20 cellular contexts compared by ENCODE assay signal in genomic region chr9:99319048-99319447, GRCh38.
DNase-seq lines count a peak whose midpoint lies in the region; ATAC-seq, FAIRE-seq and TF ChIP-seq lines count a peak whose summit lies in the region.
"Had no signal": no experiment of that assay in that cellular context is flagged by ENCODE, and none has a peak within 500 bp of the region (broad histone marks: within the 10 kb centered on the region; RNA-seq: fewer than 3 reads in every experiment).

No MANE protein-coding gene starts in this region.

- no peaks in the 10 kb centered on the region for H3K36me3 ChIP-seq in bronchial epithelial cell (ENCODE audit: control insufficient read depth, insufficient read depth, low read length)
- no peaks in the 10 kb centered on the region for H3K36me3 ChIP-seq in esophagus muscularis mucosa
- no peaks in the 10 kb centered on the region for H3K36me3 ChIP-seq in gastrocnemius medialis
- H3K36me3 ChIP-seq: BLaER1 treated with 17β-estradiol and CSF1 and Interleukin-3, amounts not matched to agents 10 nM and 100 nM had no signal

- TF ChIP-seq POLR2A in esophagus muscularis mucosa (IDR thresholded peaks at IDR 0.05; ENCODE audit: low read depth), result no peak
- no peak for TF ChIP-seq POLR2A in gastrocnemius medialis (IDR thresholded peaks at IDR 0.05)

- H3K4me3 ChIP-seq in bronchial epithelial cell (ENCODE audit: low read depth, low read length) (no peak overlapping the region), esophagus muscularis mucosa (no peak overlapping the region), gastrocnemius medialis (no peak overlapping the region)
- H3K4me3 ChIP-seq: A549; BLaER1 treated with 17β-estradiol and CSF1 and Interleukin-3, amounts not matched to agents 10 nM and 100 nM had no signal

- TF ChIP-seq EP300 in esophagus muscularis mucosa (IDR thresholded peaks at IDR 0.05), result no peak

- no peak overlapping the region for H3K27ac ChIP-seq in esophagus muscularis mucosa (replicated peaks in 1 of 4)
- H3K27ac ChIP-seq in gastrocnemius medialis, result peak overlapping the region in 1 of 4 donors; percentile 40
- H3K27ac ChIP-seq: 22Rv1; A549; BLaER1 treated with 17β-estradiol and CSF1 and Interleukin-3, amounts not matched to agents 10 nM and 100 nM; C4-2B had no signal

- WGBS in esophagus muscularis mucosa, result 93% methylated on average over 1 of the region's 1 CpG

- FAIRE-seq in bronchial epithelial cell (lab: Jason Lieb, UNC), result peak; percentile 81
- FAIRE-seq: A549, D721Med, G401.6, GM12891, GM19239 had no signal

- no peaks in the 10 kb centered on the region for H3K9me3 ChIP-seq in esophagus muscularis mucosa
- no peaks in the 10 kb centered on the region for H3K9me3 ChIP-seq in gastrocnemius medialis
- H3K9me3 ChIP-seq: A549; BLaER1 treated with 17β-estradiol and CSF1 and Interleukin-3, amounts not matched to agents 10 nM and 100 nM; Caco-2 had no signal

- no peaks in the 10 kb centered on the region for H3K4me1 ChIP-seq in esophagus muscularis mucosa
- no peaks in the 10 kb centered on the region for H3K4me1 ChIP-seq in gastrocnemius medialis
- H3K4me1 ChIP-seq: A549; BLaER1 treated with 17β-estradiol and CSF1 and Interleukin-3, amounts not matched to agents 10 nM and 100 nM; Caco-2 had no signal

- H3K27me3 ChIP-seq in bronchial epithelial cell (ENCODE audit: control insufficient read depth, insufficient read depth, low read length) (peaks cover 2% of the 10 kb centered on the region), esophagus muscularis mucosa (peaks cover 0 to 17% (median 0%) of the 10 kb centered on the region in 4 donors), gastrocnemius medialis (no peaks in the 10 kb centered on the region)
- H3K27me3 ChIP-seq: BLaER1 treated with 17β-estradiol and CSF1 and Interleukin-3, amounts not matched to agents 10 nM and 100 nM had no signal

- TF ChIP-seq CTCF in bronchial epithelial cell (IDR thresholded peaks at IDR 0.05; ENCODE audit: insufficient read depth, low read length, severe bottlenecking) (no peak), esophagus muscularis mucosa (IDR thresholded peaks at IDR 0.05) (no peak), gastrocnemius medialis (IDR thresholded peaks at IDR 0.05 in 4 of 5, conservative IDR thresholded peaks at IDR 0.05 in 1 of 5) (no peak)

- intact Hi-C loops in esophagus muscularis mucosa (cut with DNase I) (no loop called here), gastrocnemius medialis (cut with DNase I; ENCODE audit: low total_unique reads) (no loop called here)

- in situ Hi-C loops in gastrocnemius medialis (cut with MboI; ENCODE audit: low sequenced_read_pairs in 4 of 4), result no loop called here

- ATAC-seq in gastrocnemius medialis (peak; percentile 92 to 93), HG02885 (IDR thresholded peaks at IDR 0.05; ENCODE audit: poor library complexity, unreplicated experiment) (no peak)
- ATAC-seq: A549; CD8-positive, alpha-beta T cell had no signal

- DNase-seq in bronchial epithelial cell (ENCODE audit: low read depth) (no peak), esophagus muscularis mucosa (ENCODE audit: extremely low spot score) (peak; percentile 62), gastrocnemius medialis (peak in 1 of 2 donors; percentile 30), H4 (ENCODE audit: low spot score) (no peak)
- DNase-seq: AML-193; Caco-2; Calu3; CD4-positive, alpha-beta T cell; CD8-positive, alpha-beta T cell; DMS79 treated with DMSO at 0.1 percent for 48 hours; GF-D8 had no signal
